8 cellular contexts compared by ENCODE assay signal in the genomic region with DNA sequence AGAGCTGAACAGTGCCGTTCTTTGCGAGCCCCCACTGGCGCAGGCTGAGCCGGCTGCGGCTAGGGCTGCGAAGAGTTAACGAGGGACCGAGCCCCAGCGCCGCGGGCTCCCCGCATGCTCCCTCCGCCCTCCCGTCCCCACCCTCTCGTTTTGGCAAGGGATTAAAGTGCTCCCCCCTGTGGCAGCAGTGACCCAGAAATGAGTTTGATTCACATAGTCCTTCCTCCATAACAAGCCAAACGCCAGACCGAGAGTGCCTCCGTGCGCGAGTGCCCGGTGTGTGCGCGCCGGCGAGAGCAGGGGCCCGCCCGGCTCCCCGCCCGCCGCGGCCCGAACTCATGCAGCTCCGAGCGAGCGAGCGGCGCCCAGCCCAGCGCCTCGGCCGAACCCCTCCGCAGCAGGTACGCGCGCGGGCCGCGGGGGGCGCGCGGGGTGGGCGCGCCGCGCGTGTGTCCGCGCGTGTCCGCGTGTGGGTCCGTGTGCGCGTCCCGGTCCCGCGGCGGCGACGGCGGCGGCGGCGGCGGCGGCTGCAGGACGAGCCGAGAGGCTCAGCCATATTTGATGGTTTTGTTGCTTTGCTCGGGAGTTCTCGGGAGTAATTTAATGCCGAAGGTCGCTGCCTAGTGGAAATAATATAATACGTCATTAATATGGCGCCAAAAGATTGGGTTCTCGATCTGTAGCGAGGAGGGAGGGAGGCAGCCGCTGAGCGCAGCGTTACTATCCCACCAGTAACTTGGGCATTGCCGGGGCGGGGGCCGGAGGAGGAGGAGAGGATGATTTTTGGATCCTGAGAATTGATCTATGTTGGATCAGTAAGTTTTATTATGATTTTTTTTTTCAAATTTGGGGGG.
DNase-seq lines count a peak whose midpoint lies in the region; ATAC-seq, FAIRE-seq and TF ChIP-seq lines count a peak whose summit lies in the region.

A gene (plus strand): TSS at position 224 of the 854 bp plus-strand sequence. CDS start 22,059 bp downstream, outside the sequence.

- peak within 1 kb of the TSS; percentile 100 for H3K9ac ChIP-seq in ES-I3 (ENCODE audit: low read depth, low read length)

- H3K4me1 ChIP-seq in ES-I3 (ENCODE audit: insufficient read depth, low read length) = peaks cover 2% of the 10 kb centered on the region; the same call in 1 of the 2 replicates
- no peaks in the 10 kb centered on the region for H3K4me1 ChIP-seq in RWPE2 (ENCODE audit: insufficient read depth, poor library complexity, severe bottlenecking)

- peak within 1 kb of the TSS; percentile 75 for H3K4me3 ChIP-seq in RWPE2 (ENCODE audit: severe bottlenecking)
- H3K4me3 ChIP-seq in fibroblast of pulmonary artery (replicated peaks; ENCODE audit: low read depth, low read length) = peak within 1 kb of the TSS; percentile 95

- H3K9me3 Mint-ChIP-seq in nephron = no peaks in the 10 kb centered on the region
- no peaks in the 10 kb centered on the region for H3K9me3 Mint-ChIP-seq in stimulated activated naive CD8-positive, alpha-beta T cell treated with anti-CD3 and anti-CD28 coated beads, Interleukin-15, Interleukin-2, amounts not matched to agents 100 ng/mL and 50 ng/mL, for 24 hours

- ATAC-seq in RWPE2 (ENCODE audit: low read depth) = peak; percentile 79

- H3K4me1 Mint-ChIP-seq in nephron = peaks cover 17% of the 10 kb centered on the region
- H3K4me1 Mint-ChIP-seq in stimulated activated naive CD8-positive, alpha-beta T cell treated with anti-CD3 and anti-CD28 coated beads, Interleukin-15, Interleukin-2, amounts not matched to agents 100 ng/mL and 50 ng/mL, for 24 hours (ENCODE audit: low read depth) = peaks cover 15% of the 10 kb centered on the region

- H3K27ac Mint-ChIP-seq in nephron = peak within 1 kb of the TSS; percentile 91 to 97 (median 96)
- H3K27ac Mint-ChIP-seq in stimulated activated naive CD8-positive, alpha-beta T cell treated with anti-CD3 and anti-CD28 coated beads, Interleukin-15, Interleukin-2, amounts not matched to agents 100 ng/mL and 50 ng/mL, for 24 hours = peak within 1 kb of the TSS; percentile 100

- no peaks in the 10 kb centered on the region for H3K36me3 Mint-ChIP-seq in nephron (ENCODE audit: low read depth)
- peaks cover 5% of the 10 kb centered on the region for H3K36me3 Mint-ChIP-seq in stimulated activated naive CD8-positive, alpha-beta T cell treated with anti-CD3 and anti-CD28 coated beads, Interleukin-15, Interleukin-2, amounts not matched to agents 100 ng/mL and 50 ng/mL, for 24 hours (ENCODE audit: low read depth)

- DNase-seq in H54 (ENCODE audit: insufficient read length, low spot score) (peak; percentile 89), LoVo (ENCODE audit: low spot score) (peak; percentile 92), RWPE2 (ENCODE audit: low spot score) (peak; percentile 83), fibroblast of pulmonary artery (ENCODE audit: low read depth) (peak; percentile 96)
- DNase-seq in activated T-helper 9 cell treated with anti-CD3 and anti-CD28 coated beads, Interleukin-2, amount 50 U/mL, for 16 hours (ENCODE audit: low read depth) = peak; percentile 83

- TF ChIP-seq POLR2A in H54 (IDR thresholded peaks at IDR 0.05; ENCODE audit: low read depth, low read length) = peak; percentile 18; the same call in 1 of the 2 replicates

- H3K36me3 ChIP-seq in ES-I3 (ENCODE audit: insufficient read depth, low read length) = no peaks in the 10 kb centered on the region
- H3K36me3 ChIP-seq in RWPE2 (ENCODE audit: low read depth) = no peaks in the 10 kb centered on the region

- H3K27me3 Mint-ChIP-seq in nephron (ENCODE audit: low read depth) = peaks cover 5% of the 10 kb centered on the region
- no peaks in the 10 kb centered on the region for H3K27me3 Mint-ChIP-seq in stimulated activated naive CD8-positive, alpha-beta T cell treated with anti-CD3 and anti-CD28 coated beads, Interleukin-15, Interleukin-2, amounts not matched to agents 100 ng/mL and 50 ng/mL, for 24 hours

- no peaks in the 10 kb centered on the region for H3K27me3 ChIP-seq in RWPE2 (ENCODE audit: insufficient read depth, poor library complexity, severe bottlenecking)

- H3K4me3 Mint-ChIP-seq in nephron = peak within 1 kb of the TSS; percentile 92 to 95 (median 94)
- peak within 1 kb of the TSS; percentile 100 for H3K4me3 Mint-ChIP-seq in stimulated activated naive CD8-positive, alpha-beta T cell treated with anti-CD3 and anti-CD28 coated beads, Interleukin-15, Interleukin-2, amounts not matched to agents 100 ng/mL and 50 ng/mL, for 24 hours

- H3K27ac ChIP-seq in RWPE2 (ENCODE audit: poor library complexity, severe bottlenecking) = peak within 1 kb of the TSS; percentile 88

- TF ChIP-seq CTCF in RWPE2 (IDR thresholded peaks at IDR 0.05; ENCODE audit: poor library complexity, severe bottlenecking) = peak; percentile 91
- TF ChIP-seq CTCF in fibroblast of pulmonary artery (IDR thresholded peaks at IDR 0.05; ENCODE audit: low read length, missing control alignments) = peak; percentile 55
- peak; percentile 28 to 70 (median 45) for TF ChIP-seq CTCF in nephron (IDR thresholded peaks at IDR 0.05; ENCODE audit: unreplicated experiment in 3 of 3)

- H3K9me3 ChIP-seq in ES-I3 (ENCODE audit: control insufficient read depth, insufficient read depth, low read length) = no peaks in the 10 kb centered on the region
- H3K9me3 ChIP-seq in RWPE2 (ENCODE audit: severe bottlenecking) = no peaks in the 10 kb centered on the region

- FAIRE-seq in H54 (lab: Jason Lieb, UNC) = no peak

Comparison
In these comparisons a context has a peak if more than half of its experiments do, and no peak if none do; other contexts are left out.
1. Peak in every context shown above with its lines: DNase-seq, ATAC-seq, H3K4me3 ChIP-seq and H3K27ac ChIP-seq.